In the genomic region with DNA sequence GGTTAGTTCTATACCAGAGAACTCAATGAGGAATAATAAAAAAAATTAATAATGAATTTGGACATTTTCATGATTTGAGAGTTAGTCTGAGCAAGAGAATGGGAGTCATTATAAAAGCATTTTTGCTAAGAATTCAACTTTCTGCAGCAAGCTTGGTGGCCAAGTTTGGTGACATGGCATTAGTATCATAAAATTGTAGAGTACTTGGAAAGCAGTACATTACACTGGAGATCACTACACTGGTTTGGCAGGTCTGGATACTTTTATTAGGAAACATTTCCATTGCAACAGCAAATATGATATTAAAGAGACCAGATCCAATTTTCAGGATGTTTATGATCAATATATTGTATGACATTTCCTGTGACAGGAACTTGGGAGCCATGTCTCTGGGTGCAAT, we compare ENCODE assay signal across 9 cellular contexts.
"Had no signal": no experiment of that assay in that cellular context is flagged by ENCODE, and none has a peak within 500 bp of the region (broad histone marks: within the 10 kb centered on the region; RNA-seq: fewer than 3 reads in every experiment).

No MANE protein-coding gene starts in this region.

- H2AFZ ChIP-seq: GM23248, GM23338 had no signal

- H3K36me3 ChIP-seq: HAP-1 had no signal

- H3K4me2 ChIP-seq: GM23338 had no signal

- H3K9ac ChIP-seq: GM23248 had no signal

- H3K4me1 ChIP-seq: HAP-1 had no signal

- ATAC-seq: GM23338, HCT116 had no signal

- H3K4me3 ChIP-seq: GM23248, GM23338, HAP-1 had no signal

- H3K27ac ChIP-seq: GM23248 had no signal

- H3K9me3 ChIP-seq: HAP-1 had no signal

- DNase-seq: GM23248, GOT3, H7, H9, HCEC 1CT, HFFc6 had no signal
